12 cellular contexts compared by ENCODE assay signal in genomic region chr11:66410191-66410590, GRCh38. TPM values are rescaled to one million over a fixed set of nuclear protein-coding genes. Genes with fewer than 3 reads are reported as not detected.
"Had no signal": no experiment of that assay in that cellular context is flagged by ENCODE, and none has a peak within 500 bp of the region (broad histone marks: within the 10 kb centered on the region; RNA-seq: fewer than 3 reads in every experiment).

No MANE protein-coding gene starts in this region.

- H3K4me1 ChIP-seq: SJCRH30 had no signal

- H3K9me3 ChIP-seq: left lung, pancreas, SJCRH30 had no signal

- DNase-seq: activated CD4-positive, alpha-beta T cell treated with anti-CD3 and anti-CD28 coated beads, Interleukin-2, amount 50 U/mL, for 1 hour; activated effector memory CD4-positive, alpha-beta T cell treated with anti-CD3 and anti-CD28 coated beads, Interleukin-2, amount 50 U/mL, for 16 hours; caudate nucleus; effector memory CD4-positive, alpha-beta T cell; left lung; pancreas; SJCRH30; stimulated activated CD4-positive, alpha-beta T cell treated with anti-CD3 and anti-CD28 coated beads, Interleukin-4, amount 100 ng/mL, for 24 hours; trophoblast cell had no signal

- H3K27ac ChIP-seq: left lung, neural progenitor cell, pancreas, SJCRH30 had no signal

- H3K4me3 ChIP-seq: left lung, neural progenitor cell, pancreas, SJCRH30 had no signal

- H3K27ac Mint-ChIP-seq: memory B cell, neural progenitor cell had no signal

- H3K9me3 Mint-ChIP-seq: memory B cell, neural progenitor cell had no signal

- H3K36me3 Mint-ChIP-seq: memory B cell, neural progenitor cell had no signal

- H2AFZ ChIP-seq: neural progenitor cell had no signal

- H3K4me3 Mint-ChIP-seq: memory B cell had no signal

- H3K9ac ChIP-seq: neural progenitor cell had no signal

- H3K36me3 ChIP-seq: left lung, neural progenitor cell, pancreas, SJCRH30 had no signal

RNA-seq across cellular contexts. Expression of gene NPAS4, which starts 10.6 kb away (rescaled TPM):
- total RNA-seq: renal cortical epithelial cell, SJCRH30 had no signal
